Comparison of ENCODE assay signal across 11 cellular contexts in genomic region chr13:112928958-112929777, GRCh38. TPM values are rescaled to one million over a fixed set of nuclear protein-coding genes. Genes with fewer than 3 reads are reported as not detected.
DNase-seq lines count a peak whose midpoint lies in the region; ATAC-seq and TF ChIP-seq lines count a peak whose summit lies in the region.
"Had no signal": no experiment of that assay in that cellular context is flagged by ENCODE, and none has a peak within 500 bp of the region (broad histone marks: within the 10 kb centered on the region; RNA-seq: fewer than 3 reads in every experiment).

No MANE protein-coding gene starts in this region.

- H3K36me3 Mint-ChIP-seq in GM23338 (ENCODE audit: low read depth), result peaks cover 12% of the 10 kb centered on the region

- H3K4me3 ChIP-seq in fibroblast of villous mesenchyme (ENCODE audit: low read depth, low read length) (no peak overlapping the region), smooth muscle cell (peak overlapping the region; percentile 23), GM23338 (no peak overlapping the region)

- H4K20me1 ChIP-seq in smooth muscle cell (ENCODE audit: low read depth), result no peaks in the 10 kb centered on the region
- peaks cover 8% of the 10 kb centered on the region; the same call in 1 of the 2 replicates for H4K20me1 ChIP-seq in GM23338 (replicated peaks; ENCODE audit: insufficient read depth)

- H3K36me3 ChIP-seq in smooth muscle cell (ENCODE audit: low read depth), result no peaks in the 10 kb centered on the region
- H3K36me3 ChIP-seq in GM23338 (ENCODE audit: insufficient read depth), result no peaks in the 10 kb centered on the region; the same call in 1 of the 2 replicates

- H3K27ac ChIP-seq in smooth muscle cell (ENCODE audit: low read depth) (no peak overlapping the region), GM23338 (ENCODE audit: low read depth) (no peak overlapping the region)
- H3K27ac ChIP-seq: 22Rv1 had no signal

- H3K79me2 ChIP-seq in smooth muscle cell (ENCODE audit: low read depth) (no peaks in the 10 kb centered on the region), GM23338 (replicated peaks; ENCODE audit: insufficient read depth) (no peaks in the 10 kb centered on the region)

- H3K27me3 ChIP-seq in smooth muscle cell (ENCODE audit: low read depth) (no peaks in the 10 kb centered on the region), GM23338 (ENCODE audit: insufficient read depth) (no peaks in the 10 kb centered on the region)

- H3K9me3 Mint-ChIP-seq in GM23338, result peaks cover 7% of the 10 kb centered on the region; the same call in 2 of the 3 replicates

- peaks cover 5% of the 10 kb centered on the region for H3K4me1 ChIP-seq in smooth muscle cell (ENCODE audit: low read depth)
- H3K4me1 ChIP-seq in GM23338 (ENCODE audit: insufficient read depth), result no peaks in the 10 kb centered on the region

- H3K27ac Mint-ChIP-seq in GM23338, result no peak overlapping the region
- H3K27ac Mint-ChIP-seq: activated CD4-positive, alpha-beta T cell treated with anti-CD3 and anti-CD28 coated beads for 36 hours had no signal

- TF ChIP-seq CTCF in fibroblast of villous mesenchyme (IDR thresholded peaks at IDR 0.05; ENCODE audit: insufficient read depth, low read depth, low read length), result no peak
- no peak for TF ChIP-seq CTCF in smooth muscle cell (IDR thresholded peaks at IDR 0.05; ENCODE audit: borderline replicate concordance, insufficient read depth, poor library complexity, severe bottlenecking)
- no peak for TF ChIP-seq CTCF in GM23338 (conservative IDR thresholded peaks at IDR 0.05; ENCODE audit: low read depth in 2 of 2)

- H3K27me3 Mint-ChIP-seq in GM23338 (ENCODE audit: insufficient read depth, low read depth, poor library complexity), result peaks cover 14% of the 10 kb centered on the region

- H2AFZ ChIP-seq in smooth muscle cell (ENCODE audit: low read depth) (peak overlapping the region; percentile 24), GM23338 (no peak overlapping the region)

- no peaks in the 10 kb centered on the region for H3K9me3 ChIP-seq in smooth muscle cell (replicated peaks; ENCODE audit: low read depth)

- H3F3A ChIP-seq in smooth muscle cell (ENCODE audit: low read depth) (no peaks in the 10 kb centered on the region), GM23338 (replicated peaks; ENCODE audit: low read depth) (no peaks in the 10 kb centered on the region)

- peak; percentile 53 for DNase-seq in DMS 273 (lab: John Stamatoyannopoulos, UW; ENCODE audit: unreplicated experiment)
- DNase-seq in DMS 273 treated with DMSO at 0.1 percent for 48 hours (lab: John Stamatoyannopoulos, UW), result no peak
- peak; percentile 70 to 82 for DNase-seq in SHP77 (lab: John Stamatoyannopoulos, UW)
- DNase-seq in fibroblast of villous mesenchyme (ENCODE audit: low read depth), result peak; percentile 44
- no peak for DNase-seq in smooth muscle cell (lab: John Stamatoyannopoulos, UW; ENCODE audit: unreplicated experiment)
- DNase-seq in GM23338 (ENCODE audit: low spot score), result no peak
- DNase-seq in stimulated activated naive CD8-positive, alpha-beta T cell treated with anti-CD3 and anti-CD28 coated beads, Interleukin-15, Interleukin-2, amounts not matched to agents 100 U/mL and 50 U/mL, for 24 hours, result no peak
- DNase-seq: activated CD4-positive, alpha-beta T cell treated with anti-CD3 and anti-CD28 coated beads for 36 hours; NCI-H2029 had no signal

- WGBS in smooth muscle cell (ENCODE audit: low lambda C conversion rate), result 50% methylated on average over 21 of the region's 21 CpGs

- H3K4me3 Mint-ChIP-seq in GM23338, result no peak overlapping the region
- H3K4me3 Mint-ChIP-seq: activated CD4-positive, alpha-beta T cell treated with anti-CD3 and anti-CD28 coated beads for 36 hours had no signal

- no peaks in the 10 kb centered on the region for H3K9me2 ChIP-seq in GM23338 (ENCODE audit: insufficient read depth)

- ATAC-seq in GM23338, result no peak
- ATAC-seq in stimulated activated naive CD8-positive, alpha-beta T cell treated with anti-CD3 and anti-CD28 coated beads, Interleukin-15, Interleukin-2, amounts not matched to agents 100 U/mL and 50 U/mL, for 24 hours, result no peak
- ATAC-seq in HG03442 (IDR thresholded peaks at IDR 0.05; ENCODE audit: unreplicated experiment), result no peak
- ATAC-seq: activated CD4-positive, alpha-beta T cell treated with anti-CD3 and anti-CD28 coated beads for 36 hours had no signal

- peak overlapping the region; percentile 65 for H3K4me2 ChIP-seq in smooth muscle cell
- H3K4me2 ChIP-seq in GM23338, result no peak overlapping the region

- peaks cover 21% of the 10 kb centered on the region for H3K4me1 Mint-ChIP-seq in GM23338
- H3K4me1 Mint-ChIP-seq: activated CD4-positive, alpha-beta T cell treated with anti-CD3 and anti-CD28 coated beads for 36 hours had no signal

- H3K9ac ChIP-seq in smooth muscle cell (ENCODE audit: low read depth), result no peak overlapping the region

TF ChIP-seq in GM23338, 12 proteins besides CTCF, POLR2A, EP300 and RAD21:
- TF ChIP-seq REST (IDR thresholded peaks at IDR 0.05; ENCODE audit: unreplicated experiment), result no peak
- no peak for TF ChIP-seq EZH2phosphoT487 (IDR thresholded peaks at IDR 0.05; ENCODE audit: unreplicated experiment)
- TF ChIP-seq STAT1 (IDR thresholded peaks at IDR 0.05; ENCODE audit: unreplicated experiment), result no peak
- no peak for TF ChIP-seq NANOG (IDR thresholded peaks at IDR 0.05; ENCODE audit: borderline replicate concordance)

RNA-seq across cellular contexts. Expression of gene MCF2L, which starts 39.8 kb away (rescaled TPM):
- total RNA-seq in fibroblast of villous mesenchyme, result under 0.01 TPM in 1 of 2 replicates, not detected in the other
- total RNA-seq in smooth muscle cell, result 3.8 and 7.6 TPM in 2 replicates
- polyA plus RNA-seq in smooth muscle cell, result 0.54 and 5.5 TPM in 2 replicates
- 22.9 and 25.6 TPM in 2 replicates for total RNA-seq in GM23338 (2014; rRNA removed; shearing (Covaris generic))
- polyA plus RNA-seq in GM23338 (2016; fragmentation: Nextera tagmentation; extraction: Ambion mirVana), result 4.8 and 7.4 TPM in 2 replicates

Comparison
In these comparisons a context has a peak if more than half of its experiments do, and no peak if none do; other contexts are left out.
1. DNase-seq: peak in DMS 273 (single experiment), SHP77 (2 of 2) and fibroblast of villous mesenchyme (single experiment); none in DMS 273 treated with DMSO at 0.1 percent for 48 hours (single experiment), smooth muscle cell (single experiment), GM23338 (single experiment) and stimulated activated naive CD8-positive, alpha-beta T cell treated with anti-CD3 and anti-CD28 coated beads, Interleukin-15, Interleukin-2, amounts not matched to agents 100 U/mL and 50 U/mL, for 24 hours (single experiment).